Comparison of ENCODE assay signal across 1 cellular context in the genomic region with DNA sequence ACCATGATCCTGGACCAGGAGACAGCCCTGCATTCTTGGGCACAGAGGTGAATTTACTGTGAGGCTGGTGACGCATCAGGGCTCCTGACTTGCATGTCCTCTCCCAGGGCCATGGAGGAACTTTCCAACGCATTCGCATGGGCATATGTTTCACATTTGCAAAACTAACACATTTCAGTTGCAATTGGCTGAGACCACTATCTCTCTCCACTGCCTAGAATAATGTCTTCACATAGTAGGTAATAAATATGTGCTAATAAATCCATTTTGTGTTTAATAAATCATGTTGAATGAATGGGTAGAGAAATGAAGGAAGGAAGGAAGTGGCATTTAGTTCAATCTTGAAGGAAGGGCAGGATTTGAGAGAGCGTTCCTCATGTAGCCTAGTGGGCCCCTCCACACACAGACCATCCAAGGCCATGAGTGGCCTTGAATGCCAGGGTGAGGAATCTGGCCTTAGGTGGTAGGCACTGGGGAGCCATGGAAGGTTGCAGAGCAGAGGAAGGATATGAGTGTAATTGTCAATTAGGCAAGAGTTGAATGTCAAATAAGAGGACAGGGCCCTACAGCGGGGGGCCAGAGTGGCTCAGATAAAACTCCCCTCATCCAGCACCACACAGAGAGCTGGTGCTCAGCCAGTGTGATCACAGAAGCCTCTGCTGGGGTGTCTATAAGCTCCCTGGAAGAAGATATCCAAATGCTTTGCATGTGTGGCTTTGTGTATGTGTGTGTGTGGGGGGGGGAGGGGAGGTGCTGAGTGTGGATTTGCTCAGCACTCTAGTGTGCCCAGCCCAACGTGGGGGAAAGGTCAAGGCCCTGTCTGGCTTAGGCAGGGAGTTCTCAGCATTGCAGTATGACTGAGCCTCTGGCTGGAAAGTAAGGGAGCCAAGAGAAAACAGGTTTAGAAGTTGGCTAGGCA.
TF ChIP-seq lines count a peak whose summit lies in the region.

No MANE protein-coding gene starts in this region.

TF ChIP-seq in HCT116, 20 proteins besides CTCF, POLR2A, EP300 and RAD21:
- TF ChIP-seq, protein P1, sequence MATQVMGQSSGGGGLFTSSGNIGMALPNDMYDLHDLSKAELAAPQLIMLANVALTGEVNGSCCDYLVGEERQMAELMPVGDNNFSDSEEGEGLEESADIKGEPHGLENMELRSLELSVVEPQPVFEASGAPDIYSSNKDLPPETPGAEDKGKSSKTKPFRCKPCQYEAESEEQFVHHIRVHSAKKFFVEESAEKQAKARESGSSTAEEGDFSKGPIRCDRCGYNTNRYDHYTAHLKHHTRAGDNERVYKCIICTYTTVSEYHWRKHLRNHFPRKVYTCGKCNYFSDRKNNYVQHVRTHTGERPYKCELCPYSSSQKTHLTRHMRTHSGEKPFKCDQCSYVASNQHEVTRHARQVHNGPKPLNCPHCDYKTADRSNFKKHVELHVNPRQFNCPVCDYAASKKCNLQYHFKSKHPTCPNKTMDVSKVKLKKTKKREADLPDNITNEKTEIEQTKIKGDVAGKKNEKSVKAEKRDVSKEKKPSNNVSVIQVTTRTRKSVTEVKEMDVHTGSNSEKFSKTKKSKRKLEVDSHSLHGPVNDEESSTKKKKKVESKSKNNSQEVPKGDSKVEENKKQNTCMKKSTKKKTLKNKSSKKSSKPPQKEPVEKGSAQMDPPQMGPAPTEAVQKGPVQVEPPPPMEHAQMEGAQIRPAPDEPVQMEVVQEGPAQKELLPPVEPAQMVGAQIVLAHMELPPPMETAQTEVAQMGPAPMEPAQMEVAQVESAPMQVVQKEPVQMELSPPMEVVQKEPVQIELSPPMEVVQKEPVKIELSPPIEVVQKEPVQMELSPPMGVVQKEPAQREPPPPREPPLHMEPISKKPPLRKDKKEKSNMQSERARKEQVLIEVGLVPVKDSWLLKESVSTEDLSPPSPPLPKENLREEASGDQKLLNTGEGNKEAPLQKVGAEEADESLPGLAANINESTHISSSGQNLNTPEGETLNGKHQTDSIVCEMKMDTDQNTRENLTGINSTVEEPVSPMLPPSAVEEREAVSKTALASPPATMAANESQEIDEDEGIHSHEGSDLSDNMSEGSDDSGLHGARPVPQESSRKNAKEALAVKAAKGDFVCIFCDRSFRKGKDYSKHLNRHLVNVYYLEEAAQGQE (IDR thresholded peaks at IDR 0.05; ENCODE audit: low read depth): no peak
- TF ChIP-seq SIN3A (IDR thresholded peaks at IDR 0.05; ENCODE audit: low read depth): no peak
- TF ChIP-seq, protein P2, sequence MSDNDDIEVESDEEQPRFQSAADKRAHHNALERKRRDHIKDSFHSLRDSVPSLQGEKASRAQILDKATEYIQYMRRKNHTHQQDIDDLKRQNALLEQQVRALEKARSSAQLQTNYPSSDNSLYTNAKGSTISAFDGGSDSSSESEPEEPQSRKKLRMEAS (IDR thresholded peaks at IDR 0.05): no peak
- no peak for TF ChIP-seq JUND (IDR thresholded peaks at IDR 0.05)
- no peak for TF ChIP-seq POLR2AphosphoS5 (IDR thresholded peaks at IDR 0.05; ENCODE audit: low read depth, low read length)
- TF ChIP-seq ZBTB33 (IDR thresholded peaks at IDR 0.05; ENCODE audit: extremely low read depth, insufficient replicate concordance, low read length): no peak
